8 cellular contexts compared by ENCODE assay signal in the genomic region with DNA sequence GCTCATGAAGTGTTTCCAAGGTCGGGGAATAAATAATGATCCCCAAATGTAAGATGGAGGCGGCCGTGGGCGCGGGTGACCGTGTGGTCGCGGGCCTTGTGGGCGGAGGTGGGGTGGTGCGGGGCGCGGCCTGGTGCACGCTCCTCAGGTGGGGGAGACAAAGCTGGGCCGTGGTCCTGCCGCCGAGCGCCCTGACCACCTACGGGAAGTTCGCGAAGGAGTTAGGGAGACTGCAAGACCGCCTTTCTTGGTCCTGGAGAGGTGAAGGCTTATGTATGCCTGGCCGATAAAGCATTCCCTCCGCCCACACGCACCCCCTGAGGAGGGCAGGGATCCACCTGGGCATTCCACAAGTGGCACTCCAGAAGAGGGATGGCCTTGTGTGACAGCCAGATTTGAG. TPM values are rescaled to one million over a fixed set of nuclear protein-coding genes. Genes with fewer than 3 reads are reported as not detected.
DNase-seq lines count a peak whose midpoint lies in the region; ATAC-seq and TF ChIP-seq lines count a peak whose summit lies in the region.

No MANE protein-coding gene starts in this region.

- peaks cover 5% of the 10 kb centered on the region for H3K27me3 ChIP-seq in A673 (replicated peaks; ENCODE audit: insufficient read depth, low read depth, low read length, poor library complexity)
- peaks cover 28% of the 10 kb centered on the region for H3K27me3 ChIP-seq in HUES48 (ENCODE audit: control insufficient read depth, insufficient read depth, low read length)
- no peaks in the 10 kb centered on the region for H3K27me3 ChIP-seq in mononuclear cell (ENCODE audit: insufficient read depth, low read length)

- TF ChIP-seq CTCF in A673 (conservative IDR thresholded peaks at IDR 0.05; ENCODE audit: low read depth, low read length), result no peak

- H3K27ac ChIP-seq in A673 (ENCODE audit: low read depth, low read length, poor library complexity, severe bottlenecking) (no peak overlapping the region), HUES48 (ENCODE audit: low read depth, low read length) (no peak overlapping the region)

- H3K9me3 ChIP-seq in A673 (ENCODE audit: low read depth, low read length, poor library complexity, severe bottlenecking), result no peaks in the 10 kb centered on the region
- H3K9me3 ChIP-seq in HUES48 (ENCODE audit: control insufficient read depth, insufficient read depth, low read length), result no peaks in the 10 kb centered on the region
- no peaks in the 10 kb centered on the region for H3K9me3 ChIP-seq in mononuclear cell (ENCODE audit: low read depth, low read length)

- intact Hi-C loops in A673 (cut with micrococcal nuclease; ENCODE audit: unreplicated experiment), result no loop called here

- ATAC-seq in GM21447 (IDR thresholded peaks at IDR 0.05; ENCODE audit: unreplicated experiment) (no peak), GM21515 (IDR thresholded peaks at IDR 0.05; ENCODE audit: unreplicated experiment) (no peak)

- POLR2A ChIA-PET in A673 (lab: Charles Lee; ENCODE audit: low non-redundant PET), result no interaction called here

- BruUV-seq in A673 (replicated peaks; lab: Mats Ljungman, UMichigan), result no TSS peak

- CTCF ChIA-PET in A673 (lab: Charles Lee), result no interaction called here

- H3K4me1 ChIP-seq in A673 (ENCODE audit: insufficient read depth, low read length, poor library complexity, severe bottlenecking) (no peaks in the 10 kb centered on the region), HUES48 (ENCODE audit: control insufficient read depth, insufficient read depth, low read length) (peaks cover 8% of the 10 kb centered on the region; the same call in 1 of the 2 replicates), mononuclear cell (ENCODE audit: insufficient read depth, low read length) (peaks cover 14% of the 10 kb centered on the region)

- no peak overlapping the region for H3K9ac ChIP-seq in HUES48 (ENCODE audit: low read depth, low read length)

- DNase-seq in A673 (ENCODE audit: low spot score) (no peak), cerebellum (ENCODE audit: low spot score) (peak; percentile 40), globus pallidus (ENCODE audit: low spot score) (no peak)
- DNase-seq in central memory CD4-positive, alpha-beta T cell, result no peak

- H3K4me3 ChIP-seq in A673 (ENCODE audit: low read depth, low read length, poor library complexity, severe bottlenecking) (peak overlapping the region; percentile 69), HUES48 (ENCODE audit: low read depth, low read length) (peak overlapping the region; percentile 85), mononuclear cell (ENCODE audit: low read length) (peak overlapping the region; percentile 70)

- no peaks in the 10 kb centered on the region for H3K36me3 ChIP-seq in A673 (ENCODE audit: insufficient read depth, low read length, poor library complexity, severe bottlenecking)
- H3K36me3 ChIP-seq in HUES48 (ENCODE audit: control insufficient read depth, insufficient read depth, low read length), result no peaks in the 10 kb centered on the region

RNA-seq across cellular contexts. Expression of a gene that starts 1.6 kb away (rescaled TPM):
- total RNA-seq in A673 (2021), result 2.6 and 3.0 TPM in 2 replicates
- 137 TPM for total RNA-seq in cerebellum
- total RNA-seq in mononuclear cell, result 40.7 TPM

Comparison
In these comparisons a context has a peak if more than half of its experiments do, and no peak if none do; other contexts are left out.
1. RNA of a gene that starts 1.6 kb away (total RNA-seq): 137 TPM in cerebellum (single experiment) and 40.7 TPM in mononuclear cell (single experiment); 2.6 to 3.0 TPM in A673; every median in the first group is over 10 times any median in the second.
2. Peak in every context shown above with its lines, with median percentiles within 50 percentile points of each other: H3K4me3 ChIP-seq.